In genomic region chr7:123871998-123872867, GRCh38 we compare ENCODE assay signal across 9 cellular contexts. TPM values are rescaled to one million over a fixed set of nuclear protein-coding genes. Genes with fewer than 3 reads are reported as not detected.
DNase-seq lines count a peak whose midpoint lies in the region; ATAC-seq and TF ChIP-seq lines count a peak whose summit lies in the region.
"Had no signal": no experiment of that assay in that cellular context is flagged by ENCODE, and none has a peak within 500 bp of the region (broad histone marks: within the 10 kb centered on the region; RNA-seq: fewer than 3 reads in every experiment).

No MANE protein-coding gene starts in this region.

- H3K9me3 Mint-ChIP-seq in activated naive CD4-positive, alpha-beta T cell treated with anti-CD3 and anti-CD28 coated beads, Interleukin-2, amount 50 U/mL, for 72 hours: no peaks in the 10 kb centered on the region

- DNase-seq in ELF-1 (ENCODE audit: low read depth, low spot score) (peak; percentile 18), NCI-H69 (lab: John Stamatoyannopoulos, UW) (peak; percentile 87), hepatocyte (ENCODE audit: low spot score) (peak; percentile 77), NCI-H1048 (lab: John Stamatoyannopoulos, UW) (no peak)
- DNase-seq in activated naive CD4-positive, alpha-beta T cell treated with anti-CD3 and anti-CD28 coated beads, Interleukin-2, amount 50 U/mL, for 72 hours (ENCODE audit: low spot score in 2 of 2): peak in 1 of 2 donors; percentile 33
- DNase-seq in stimulated activated CD4-positive, alpha-beta T cell treated with anti-CD3 and anti-CD28 coated beads, Interleukin-2, amount 100 ng/mL, for 4 hours (ENCODE audit: low read depth): peak; percentile 3

- no peaks in the 10 kb centered on the region for H3K27me3 ChIP-seq in hepatocyte

- H3K27ac ChIP-seq in hepatocyte: no peak overlapping the region

- no peak overlapping the region for H3K4me3 ChIP-seq in hepatocyte

- H3K36me3 Mint-ChIP-seq in activated naive CD4-positive, alpha-beta T cell treated with anti-CD3 and anti-CD28 coated beads, Interleukin-2, amount 50 U/mL, for 72 hours: no peaks in the 10 kb centered on the region
- H3K36me3 Mint-ChIP-seq: activated naive CD8-positive, alpha-beta T cell had no signal

- H3K36me3 ChIP-seq in hepatocyte (replicated peaks; ENCODE audit: insufficient read depth, low read depth): no peaks in the 10 kb centered on the region

- 13% methylated on average over 7 of the region's 7 CpGs for WGBS in hepatocyte (ENCODE audit: low lambda C conversion rate, missing lambda C conversion rate)

- peak overlapping the region; percentile 47 for H3K4me2 ChIP-seq in hepatocyte

- H3K79me2 ChIP-seq in hepatocyte: no peaks in the 10 kb centered on the region

- H3K9me2 ChIP-seq in hepatocyte (replicated peaks; ENCODE audit: insufficient read depth): no peaks in the 10 kb centered on the region

- H4K20me1 ChIP-seq in hepatocyte (ENCODE audit: insufficient read depth, poor library complexity, severe bottlenecking): no peaks in the 10 kb centered on the region

- H3K9me3 ChIP-seq in hepatocyte (ENCODE audit: low read depth): no peaks in the 10 kb centered on the region

- peak; percentile 54 for ATAC-seq in GM19468 (IDR thresholded peaks at IDR 0.05; ENCODE audit: extremely low read depth, unreplicated experiment)
- peak; percentile 80 for ATAC-seq in HG03457 (IDR thresholded peaks at IDR 0.05; ENCODE audit: unreplicated experiment)
- peak; percentile 56 to 87 for ATAC-seq in activated naive CD4-positive, alpha-beta T cell treated with anti-CD3 and anti-CD28 coated beads, Interleukin-2, amount 50 U/mL, for 72 hours

- no peak overlapping the region for H3K27ac Mint-ChIP-seq in activated naive CD4-positive, alpha-beta T cell treated with anti-CD3 and anti-CD28 coated beads, Interleukin-2, amount 50 U/mL, for 72 hours
- H3K27ac Mint-ChIP-seq: activated naive CD8-positive, alpha-beta T cell had no signal

- H3K4me1 ChIP-seq in hepatocyte (ENCODE audit: insufficient read depth): no peaks in the 10 kb centered on the region

- peak; percentile 61 for TF ChIP-seq CTCF in hepatocyte (IDR thresholded peaks at IDR 0.05; ENCODE audit: poor library complexity)

- no peak overlapping the region for H2AFZ ChIP-seq in hepatocyte

RNA-seq across cellular contexts. Expression of gene HYAL4, which starts 27.3 kb away (rescaled TPM):
- under 1 TPM in 1 of 2 donors, not detected in 1; 0.14 TPM for total RNA-seq in activated naive CD4-positive, alpha-beta T cell treated with anti-CD3 and anti-CD28 coated beads, Interleukin-2, amount 50 U/mL, for 72 hours
- 0.07 TPM in 1 of 2 replicates, not detected in the other for total RNA-seq in hepatocyte
- not detected in 2 replicates for polyA plus RNA-seq in hepatocyte

RNA-seq across cellular contexts. Expression of gene SPAM1, which starts 52.8 kb away (rescaled TPM):
- not detected for total RNA-seq in activated naive CD4-positive, alpha-beta T cell treated with anti-CD3 and anti-CD28 coated beads, Interleukin-2, amount 50 U/mL, for 72 hours
- 0.28 TPM in 1 of 2 replicates, not detected in the other for total RNA-seq in hepatocyte
- not detected in 2 replicates for polyA plus RNA-seq in hepatocyte
